14 cellular contexts compared by ENCODE assay signal in genomic region chr16:52547834-52548215, GRCh38. TPM values are rescaled to one million over a fixed set of nuclear protein-coding genes. Genes with fewer than 3 reads are reported as not detected.
DNase-seq lines count a peak whose midpoint lies in the region; ATAC-seq and TF ChIP-seq lines count a peak whose summit lies in the region.
"Had no signal": no experiment of that assay in that cellular context is flagged by ENCODE, and none has a peak within 500 bp of the region (broad histone marks: within the 10 kb centered on the region; RNA-seq: fewer than 3 reads in every experiment).

No MANE protein-coding gene starts in this region.

- TF ChIP-seq CTCF in type B pancreatic cell (conservative IDR thresholded peaks at IDR 0.05) = no peak

- no peaks in the 10 kb centered on the region for H3K36me3 Mint-ChIP-seq in stimulated activated naive CD8-positive, alpha-beta T cell treated with anti-CD3 and anti-CD28 coated beads, Interleukin-15, Interleukin-2, amounts not matched to agents 100 ng/mL and 50 ng/mL, for 24 hours (ENCODE audit: low read depth)
- H3K36me3 Mint-ChIP-seq in central memory CD8-positive, alpha-beta T cell (ENCODE audit: insufficient read depth) = no peaks in the 10 kb centered on the region
- H3K36me3 Mint-ChIP-seq in memory B cell (peaks cover 6% of the 10 kb centered on the region), type B pancreatic cell (peaks cover under 1% of the 10 kb centered on the region)
- H3K36me3 Mint-ChIP-seq: stimulated activated effector memory CD8-positive, alpha-beta T cell treated with anti-CD3 and anti-CD28 coated beads, Interleukin-12 subunit alpha, Interleukin-12 subunit beta, amount 100 ng/mL, for 72 hours had no signal

- no peak overlapping the region for H3K27ac Mint-ChIP-seq in stimulated activated naive CD8-positive, alpha-beta T cell treated with anti-CD3 and anti-CD28 coated beads, Interleukin-15, Interleukin-2, amounts not matched to agents 100 ng/mL and 50 ng/mL, for 24 hours
- no peak overlapping the region for H3K27ac Mint-ChIP-seq in central memory CD8-positive, alpha-beta T cell (ENCODE audit: low read depth)
- no peak overlapping the region for H3K27ac Mint-ChIP-seq in memory B cell
- H3K27ac Mint-ChIP-seq in type B pancreatic cell = peak overlapping the region; percentile 76
- H3K27ac Mint-ChIP-seq: stimulated activated effector memory CD8-positive, alpha-beta T cell treated with anti-CD3 and anti-CD28 coated beads, Interleukin-12 subunit alpha, Interleukin-12 subunit beta, amount 100 ng/mL, for 72 hours had no signal

- no peak for ATAC-seq in stimulated activated naive CD8-positive, alpha-beta T cell treated with anti-CD3 and anti-CD28 coated beads, Interleukin-15, Interleukin-2, amounts not matched to agents 100 U/mL and 50 U/mL, for 24 hours
- ATAC-seq in central memory CD8-positive, alpha-beta T cell (replicated peaks; ENCODE audit: extremely low read depth, poor library complexity, severe bottlenecking) = no peak
- ATAC-seq in memory B cell (ENCODE audit: low read depth) (no peak), HG02610 (IDR thresholded peaks at IDR 0.05; ENCODE audit: unreplicated experiment) (no peak)
- ATAC-seq: stimulated activated effector memory CD8-positive, alpha-beta T cell treated with anti-CD3 and anti-CD28 coated beads, Interleukin-12 subunit alpha, Interleukin-12 subunit beta, amount 100 ng/mL, for 72 hours had no signal

- peaks cover 10% of the 10 kb centered on the region for H3K4me1 Mint-ChIP-seq in stimulated activated naive CD8-positive, alpha-beta T cell treated with anti-CD3 and anti-CD28 coated beads, Interleukin-15, Interleukin-2, amounts not matched to agents 100 ng/mL and 50 ng/mL, for 24 hours (ENCODE audit: low read depth)
- no peaks in the 10 kb centered on the region for H3K4me1 Mint-ChIP-seq in central memory CD8-positive, alpha-beta T cell
- H3K4me1 Mint-ChIP-seq in memory B cell (peaks cover 8% of the 10 kb centered on the region), type B pancreatic cell (ENCODE audit: unreplicated experiment) (peaks cover 31% of the 10 kb centered on the region)

- no peaks in the 10 kb centered on the region for H3K9me3 Mint-ChIP-seq in stimulated activated naive CD8-positive, alpha-beta T cell treated with anti-CD3 and anti-CD28 coated beads, Interleukin-15, Interleukin-2, amounts not matched to agents 100 ng/mL and 50 ng/mL, for 24 hours
- no peaks in the 10 kb centered on the region for H3K9me3 Mint-ChIP-seq in central memory CD8-positive, alpha-beta T cell
- H3K9me3 Mint-ChIP-seq in memory B cell (no peaks in the 10 kb centered on the region), type B pancreatic cell (no peaks in the 10 kb centered on the region)

- H3K4me3 Mint-ChIP-seq in stimulated activated naive CD8-positive, alpha-beta T cell treated with anti-CD3 and anti-CD28 coated beads, Interleukin-15, Interleukin-2, amounts not matched to agents 100 ng/mL and 50 ng/mL, for 24 hours = peak overlapping the region; percentile 13
- H3K4me3 Mint-ChIP-seq in central memory CD8-positive, alpha-beta T cell = peak overlapping the region; percentile 11
- peak overlapping the region; percentile 64 for H3K4me3 Mint-ChIP-seq in memory B cell
- H3K4me3 Mint-ChIP-seq in type B pancreatic cell = peak overlapping the region; percentile 89
- H3K4me3 Mint-ChIP-seq: stimulated activated effector memory CD8-positive, alpha-beta T cell treated with anti-CD3 and anti-CD28 coated beads, Interleukin-12 subunit alpha, Interleukin-12 subunit beta, amount 100 ng/mL, for 72 hours had no signal

- H3K27me3 Mint-ChIP-seq in stimulated activated naive CD8-positive, alpha-beta T cell treated with anti-CD3 and anti-CD28 coated beads, Interleukin-15, Interleukin-2, amounts not matched to agents 100 ng/mL and 50 ng/mL, for 24 hours = peaks cover 45% of the 10 kb centered on the region
- H3K27me3 Mint-ChIP-seq in central memory CD8-positive, alpha-beta T cell = peaks cover 61% of the 10 kb centered on the region
- H3K27me3 Mint-ChIP-seq in memory B cell (peaks cover 14% of the 10 kb centered on the region), type B pancreatic cell (peaks cover 72% of the 10 kb centered on the region)

- no peak for DNase-seq in stimulated activated naive CD8-positive, alpha-beta T cell treated with anti-CD3 and anti-CD28 coated beads, Interleukin-15, Interleukin-2, amounts not matched to agents 100 U/mL and 50 U/mL, for 24 hours
- no peak for DNase-seq in central memory CD8-positive, alpha-beta T cell (ENCODE audit: low spot score in 2 of 2)
- no peak for DNase-seq in memory B cell (ENCODE audit: low spot score in 2 of 2)
- no peak for DNase-seq in type B pancreatic cell (ENCODE audit: extremely low spot score, unreplicated experiment)
- DNase-seq in NCI-H524 (lab: John Stamatoyannopoulos, UW) = no peak
- DNase-seq in NCI-H446 treated with DMSO at 0.1 percent for 48 hours (lab: John Stamatoyannopoulos, UW) = no peak
- DNase-seq: activated T-cell treated with anti-CD3 and anti-CD28 coated beads, Interleukin-2, amount 50 U/mL, for 48 hours; AML-193; hippocampal formation; MM.1S; NCI-H2171 had no signal

RNA-seq across cellular contexts. Expression of gene TOX3, which starts 0.9 kb away (rescaled TPM):
- 14.7 and 18.4 TPM in 2 replicates for total RNA-seq in type B pancreatic cell (ENCODE audit: low replicate concordance)

Comparison
In these comparisons a context has a peak if more than half of its experiments do, and no peak if none do; other contexts are left out.
1. H3K4me3 Mint-ChIP-seq: peak in every context shown above with its lines; median percentile 89 in type B pancreatic cell; 64 in memory B cell; 13 in stimulated activated naive CD8-positive, alpha-beta T cell treated with anti-CD3 and anti-CD28 coated beads, Interleukin-15, Interleukin-2, amounts not matched to agents 100 ng/mL and 50 ng/mL, for 24 hours; 11 in central memory CD8-positive, alpha-beta T cell.